In the genomic region with DNA sequence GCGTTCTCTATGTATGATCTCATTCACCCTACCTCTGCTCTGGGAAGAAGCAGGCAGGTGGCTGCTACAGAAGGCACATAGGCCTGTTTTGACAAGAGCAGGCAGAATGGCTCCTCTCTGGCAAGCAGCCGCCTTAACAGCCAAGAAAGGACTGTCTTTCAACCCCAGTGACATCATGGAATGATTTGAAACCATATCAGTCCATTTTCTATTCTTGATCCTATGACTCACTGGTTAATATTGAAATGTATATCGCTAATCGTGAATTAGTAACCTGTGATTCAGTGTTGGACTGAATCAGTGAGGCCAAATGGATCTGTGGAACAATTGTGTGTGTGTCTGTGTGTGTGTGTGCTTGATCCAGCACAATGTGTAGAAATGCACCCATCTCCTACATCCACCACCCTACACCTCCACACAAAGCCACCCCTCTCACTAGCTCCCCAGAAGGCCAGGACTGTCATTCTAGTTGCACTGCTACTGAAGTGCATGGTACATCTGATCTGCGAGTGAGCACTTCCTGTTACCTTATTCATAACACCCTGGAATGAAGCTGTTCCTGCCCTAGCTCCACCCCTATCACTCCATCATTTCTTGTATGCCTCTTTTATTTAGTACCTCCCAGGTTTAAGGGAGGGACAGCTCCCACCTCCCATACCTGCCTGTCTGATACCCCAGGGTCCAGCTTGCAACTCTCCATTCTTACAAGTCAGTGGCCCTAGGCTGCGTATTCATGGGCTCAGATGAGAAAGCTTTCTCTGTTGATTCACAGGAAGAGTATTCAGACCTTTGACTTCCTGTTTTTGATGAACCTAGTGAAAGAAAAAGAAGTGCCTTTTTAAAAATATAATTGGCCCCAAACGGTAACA, we compare ENCODE assay signal across 8 cellular contexts.
DNase-seq lines count a peak whose midpoint lies in the region; ATAC-seq lines count a peak whose summit lies in the region.

No MANE protein-coding gene starts in this region.

- ATAC-seq in GM19351 (IDR thresholded peaks at IDR 0.05; ENCODE audit: unreplicated experiment) (peak; percentile 60), HG03354 (IDR thresholded peaks at IDR 0.05; ENCODE audit: poor library complexity, severe bottlenecking, unreplicated experiment) (peak; percentile 58)
- peak; percentile 89 for ATAC-seq in activated CD4-positive, alpha-beta T cell treated with anti-CD3 and anti-CD28 coated beads for 36 hours
- ATAC-seq in stimulated activated naive CD8-positive, alpha-beta T cell treated with anti-CD3 and anti-CD28 coated beads, Interleukin-15, Interleukin-2, amounts not matched to agents 100 U/mL and 50 U/mL, for 24 hours, result peak; percentile 87

- CTCF ChIA-PET in activated CD4-positive, alpha-beta T cell treated with anti-CD3 and anti-CD28 coated beads for 36 hours (lab: Charles Lee), result interaction anchor here (0.7 to 3.4 kb wide), 7 partner anchors 14 to 452 kb away, joined by 3 to 21 read pairs (median 4); no protein-coding TSS in a partner anchor

- peaks cover 65% of the 10 kb centered on the region for H3K4me1 Mint-ChIP-seq in activated CD4-positive, alpha-beta T cell treated with anti-CD3 and anti-CD28 coated beads for 36 hours

- H3K27me3 Mint-ChIP-seq in activated CD4-positive, alpha-beta T cell treated with anti-CD3 and anti-CD28 coated beads for 36 hours, result no peaks in the 10 kb centered on the region

- DNase-seq in AML-193 (lab: John Stamatoyannopoulos, UW) (peak; percentile 12 to 14), fibroblast of gingiva (ENCODE audit: low read depth) (peak; percentile 5), NCI-H128 (lab: John Stamatoyannopoulos, UW; ENCODE audit: unreplicated experiment) (no peak), DMS79 (lab: John Stamatoyannopoulos, UW) (no peak)
- peak; percentile 68 for DNase-seq in activated CD4-positive, alpha-beta T cell treated with anti-CD3 and anti-CD28 coated beads for 36 hours
- peak; percentile 39 for DNase-seq in stimulated activated naive CD8-positive, alpha-beta T cell treated with anti-CD3 and anti-CD28 coated beads, Interleukin-15, Interleukin-2, amounts not matched to agents 100 U/mL and 50 U/mL, for 24 hours

- peaks cover 11% of the 10 kb centered on the region for H3K36me3 Mint-ChIP-seq in activated CD4-positive, alpha-beta T cell treated with anti-CD3 and anti-CD28 coated beads for 36 hours (ENCODE audit: low read depth)

- peak overlapping the region; percentile 58 for H3K4me3 Mint-ChIP-seq in activated CD4-positive, alpha-beta T cell treated with anti-CD3 and anti-CD28 coated beads for 36 hours

- POLR2A ChIA-PET in activated CD4-positive, alpha-beta T cell treated with anti-CD3 and anti-CD28 coated beads for 36 hours (lab: Charles Lee), result interaction anchor here (0.7 to 1.3 kb wide), 3 partner anchors 11 to 180 kb away, joined by 3 to 4 read pairs (median 3); no protein-coding TSS in a partner anchor

- H3K9me3 Mint-ChIP-seq in activated CD4-positive, alpha-beta T cell treated with anti-CD3 and anti-CD28 coated beads for 36 hours (ENCODE audit: low read depth), result peaks cover 11% of the 10 kb centered on the region

- intact Hi-C loops in activated CD4-positive, alpha-beta T cell treated with anti-CD3 and anti-CD28 coated beads for 36 hours (cut with DNase I, micrococcal nuclease), result loop anchor here (1.0 to 2.0 kb wide), 9 partner anchors 14 to 476 kb away; no protein-coding TSS in a partner anchor

- H3K27ac Mint-ChIP-seq in activated CD4-positive, alpha-beta T cell treated with anti-CD3 and anti-CD28 coated beads for 36 hours, result peak overlapping the region; percentile 99

Comparison
In these comparisons a context has a peak if more than half of its experiments do, and no peak if none do; other contexts are left out.
1. DNase-seq: peak in AML-193 (2 of 2), activated CD4-positive, alpha-beta T cell treated with anti-CD3 and anti-CD28 coated beads for 36 hours (single experiment), fibroblast of gingiva (single experiment) and stimulated activated naive CD8-positive, alpha-beta T cell treated with anti-CD3 and anti-CD28 coated beads, Interleukin-15, Interleukin-2, amounts not matched to agents 100 U/mL and 50 U/mL, for 24 hours (single experiment); none in NCI-H128 (single experiment) and DMS79 (single experiment).
2. Peak in every context shown above with its lines, with median percentiles within 50 percentile points of each other: ATAC-seq.